In the genomic region with DNA sequence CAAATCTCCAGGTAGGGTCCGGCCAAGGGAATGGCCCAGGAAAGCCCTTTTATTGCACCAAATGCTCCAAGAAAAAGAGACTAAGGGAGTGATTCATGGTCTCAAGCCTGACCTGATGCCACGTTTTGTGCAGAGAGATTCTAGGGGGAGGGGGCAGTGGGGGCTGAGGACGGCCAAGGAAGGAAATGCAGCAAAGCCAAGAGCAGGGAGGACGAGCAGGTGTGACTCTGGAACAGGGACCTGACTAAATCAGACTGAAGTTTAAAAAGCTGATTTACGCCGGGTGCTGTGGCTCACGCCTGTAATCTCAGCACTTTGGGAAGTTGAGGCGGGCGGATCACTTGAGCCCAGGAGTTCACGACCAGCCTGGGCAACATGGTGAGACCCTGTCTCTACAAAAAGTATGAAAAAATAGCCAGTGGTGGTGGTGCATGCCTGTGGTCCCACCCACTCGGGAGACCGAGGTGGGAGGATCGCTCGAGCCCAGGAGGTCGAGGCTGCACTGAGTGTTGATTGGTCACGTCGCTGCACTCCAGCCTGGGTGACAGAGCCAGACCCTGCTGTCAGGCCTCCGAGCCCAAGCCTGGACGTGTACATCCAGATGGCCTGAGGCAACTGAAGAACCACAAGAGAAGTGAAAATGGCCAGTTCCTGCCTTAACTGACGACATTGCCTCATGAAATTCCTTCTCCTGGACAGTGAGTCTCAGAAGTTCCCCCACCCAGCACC, we compare ENCODE assay signal across 18 cellular contexts. TPM values are rescaled to one million over a fixed set of nuclear protein-coding genes. Genes with fewer than 3 reads are reported as not detected.
DNase-seq lines count a peak whose midpoint lies in the region; ATAC-seq, FAIRE-seq and TF ChIP-seq lines count a peak whose summit lies in the region.
"Had no signal": no experiment of that assay in that cellular context is flagged by ENCODE, and none has a peak within 500 bp of the region (broad histone marks: within the 10 kb centered on the region; RNA-seq: fewer than 3 reads in every experiment).

No MANE protein-coding gene starts in this region.

- no peak overlapping the region for H3K9ac ChIP-seq in HepG2 (ENCODE audit: insufficient read depth, low read depth, low read length)

- in situ Hi-C loops in HepG2 (cut with HindIII; ENCODE audit: extremely low pct_ligation_motif_present, low pct_unique_long_range_greater_than_20kb): no loop called here

- no peak overlapping the region for H3K4me3 ChIP-seq in HepG2 (replicated peaks in 1 of 3; ENCODE audit: insufficient read depth in 1 of 3, low read depth in 2 of 3, low read length in 3 of 3)
- H3K4me3 ChIP-seq: body of pancreas, lung, vagina had no signal

- WGBS in HepG2 (ENCODE audit: low lambda C conversion rate): 91% methylated on average over 20 of the region's 20 CpGs

- H3K79me2 ChIP-seq in HepG2 (ENCODE audit: insufficient read depth, low read length): no peaks in the 10 kb centered on the region

- no peak for TF ChIP-seq CTCF in natural killer cell (IDR thresholded peaks at IDR 0.05)
- no peak for TF ChIP-seq CTCF in HepG2 (CRISPR knock-in tag; IDR thresholded peaks at IDR 0.05)

- peaks cover 61% of the 10 kb centered on the region for H3K4me1 Mint-ChIP-seq in activated CD4-positive, alpha-beta T cell treated with anti-CD3 and anti-CD28 coated beads for 36 hours
- H3K4me1 Mint-ChIP-seq in IgD-negative memory B cell (peaks cover 18 to 34% (median 24%) of the 10 kb centered on the region in 3 donors), natural killer cell (peaks cover 77 to 79% of the 10 kb centered on the region in 2 donors)
- peaks cover 67% of the 10 kb centered on the region for H3K4me1 Mint-ChIP-seq in activated naive CD8-positive, alpha-beta T cell treated with anti-CD3 and anti-CD28 coated beads, Interleukin-2, amount 10 ng/mL, durations not matched to agents 7 days and 5 days

- no peak overlapping the region for H3K27ac Mint-ChIP-seq in activated CD4-positive, alpha-beta T cell treated with anti-CD3 and anti-CD28 coated beads for 36 hours
- H3K27ac Mint-ChIP-seq in IgD-negative memory B cell (peak overlapping the region in 2 of 3 donors; percentile 21 to 98), natural killer cell (peak overlapping the region; percentile 78 to 88)
- peak overlapping the region; percentile 89 for H3K27ac Mint-ChIP-seq in activated naive CD8-positive, alpha-beta T cell treated with anti-CD3 and anti-CD28 coated beads, Interleukin-2, amount 10 ng/mL, durations not matched to agents 7 days and 5 days

- peaks cover 0 to 11% of the 10 kb centered on the region in 2 experiments; a peak in 3 of 5 replicates for H3K27me3 ChIP-seq in HepG2 (ENCODE audit: control insufficient read depth in 1 of 2, insufficient read depth in 2 of 2, low read length in 2 of 2)
- H3K27me3 ChIP-seq: body of pancreas, vagina had no signal

- no peak overlapping the region for H3K27ac ChIP-seq in HepG2 (ENCODE audit: extremely low read length, insufficient read depth, low read length)
- H3K27ac ChIP-seq: body of pancreas, vagina had no signal

- no peak for TF ChIP-seq RAD21 in HepG2 (CRISPR knock-in tag; IDR thresholded peaks at IDR 0.05)

- no peak for DNase-seq in activated CD4-positive, alpha-beta T cell treated with anti-CD3 and anti-CD28 coated beads for 36 hours
- no peak for DNase-seq in activated CD4-positive, alpha-beta T cell treated with anti-CD3 and anti-CD28 coated beads for 1 hour
- DNase-seq in activated naive CD8-positive, alpha-beta T cell treated with anti-CD3 and anti-CD28 coated beads, Interleukin-2, amount 10 ng/mL, durations not matched to agents 7 days and 5 days: no peak
- DNase-seq in natural killer cell (no peak), anterior cingulate cortex (lab: John Stamatoyannopoulos, UW) (no peak), Ammon's horn (ENCODE audit: low spot score) (no peak), HepG2 (ENCODE audit: low spot score) (no peak)
- DNase-seq: activated gamma-delta T cell; body of pancreas; GOT3; IMR-90; nucleus accumbens; stimulated activated naive CD4-positive, alpha-beta T cell treated with Interleukin-2 at 50 U/mL for 16 hours had no signal

- peaks cover 60% of the 10 kb centered on the region for H3K4me1 ChIP-seq in HepG2 (ENCODE audit: insufficient read depth, low read length)

- POLR2A ChIA-PET in activated CD4-positive, alpha-beta T cell treated with anti-CD3 and anti-CD28 coated beads for 36 hours (lab: Charles Lee): interaction anchor here (1.0 kb wide), 1 partner anchor 24 kb away, joined by 3 read pairs; no protein-coding TSS in a partner anchor
- POLR2A ChIA-PET in activated naive CD8-positive, alpha-beta T cell treated with anti-CD3 and anti-CD28 coated beads, Interleukin-2, amount 10 ng/mL, durations not matched to agents 7 days and 5 days (lab: Charles Lee): interaction anchor here (1.1 to 5.6 kb wide), 3 partner anchors 15 to 24 kb away, joined by 9 to 103 read pairs (median 50); a partner anchor contains a TSS
- POLR2A ChIA-PET in HepG2 (lab: Yijun Ruan, JAX): interaction anchor here (1.2 to 3.8 kb wide), 3 partner anchors 8 to 25 kb away, joined by 3 to 74 read pairs (median 4); no protein-coding TSS in a partner anchor

- H2AFZ ChIP-seq in HepG2 (ENCODE audit: low read length): no peak overlapping the region

- H3K4me2 ChIP-seq in HepG2 (ENCODE audit: low read depth, low read length): no peak overlapping the region

- intact Hi-C loops in activated CD4-positive, alpha-beta T cell treated with anti-CD3 and anti-CD28 coated beads for 36 hours (cut with DNase I, micrococcal nuclease): no loop called here
- intact Hi-C loops in natural killer cell (cut with micrococcal nuclease) (no loop called here), HepG2 (cut with micrococcal nuclease; ENCODE audit: unreplicated experiment) (no loop called here)

- H3K4me3 Mint-ChIP-seq in activated CD4-positive, alpha-beta T cell treated with anti-CD3 and anti-CD28 coated beads for 36 hours: peak overlapping the region; percentile 30
- H3K4me3 Mint-ChIP-seq in IgD-negative memory B cell: peak overlapping the region in 3 of 4 donors; percentile 48 to 92 (median 87)
- peak overlapping the region; percentile 62 for H3K4me3 Mint-ChIP-seq in activated naive CD8-positive, alpha-beta T cell treated with anti-CD3 and anti-CD28 coated beads, Interleukin-2, amount 10 ng/mL, durations not matched to agents 7 days and 5 days
- peak overlapping the region; percentile 86 for H3K4me3 Mint-ChIP-seq in natural killer cell

- no peak for TF ChIP-seq EP300 in HepG2 (IDR thresholded peaks at IDR 0.05; ENCODE audit: low read depth in 2 of 2, low read length in 2 of 2)
- no peak for TF ChIP-seq EP300 in HepG2 (CRISPR knock-in tag; IDR thresholded peaks at IDR 0.05; ENCODE audit: borderline replicate concordance)

- H3K36me3 ChIP-seq in HepG2 (replicated peaks in 1 of 2; ENCODE audit: control insufficient read depth in 1 of 2, insufficient read depth in 2 of 2, low read length in 2 of 2): no peaks in the 10 kb centered on the region
- H3K36me3 ChIP-seq: vagina had no signal

- BruUV-seq in HepG2 (replicated peaks; lab: Mats Ljungman, UMichigan): no TSS peak

- no peaks in the 10 kb centered on the region for H4K20me1 ChIP-seq in HepG2 (ENCODE audit: insufficient read depth, low read length)

- FAIRE-seq in HepG2 (lab: Jason Lieb, UNC): no peak
- FAIRE-seq: A204.1 had no signal

- H3K9me3 Mint-ChIP-seq in activated CD4-positive, alpha-beta T cell treated with anti-CD3 and anti-CD28 coated beads for 36 hours (ENCODE audit: low read depth): no peaks in the 10 kb centered on the region
- no peaks in the 10 kb centered on the region for H3K9me3 Mint-ChIP-seq in IgD-negative memory B cell
- peaks cover 3% of the 10 kb centered on the region for H3K9me3 Mint-ChIP-seq in activated naive CD8-positive, alpha-beta T cell treated with anti-CD3 and anti-CD28 coated beads, Interleukin-2, amount 10 ng/mL, durations not matched to agents 7 days and 5 days
- H3K9me3 Mint-ChIP-seq in natural killer cell: no peaks in the 10 kb centered on the region

- no peaks in the 10 kb centered on the region for H3K36me3 Mint-ChIP-seq in activated CD4-positive, alpha-beta T cell treated with anti-CD3 and anti-CD28 coated beads for 36 hours (ENCODE audit: low read depth)
- no peaks in the 10 kb centered on the region for H3K36me3 Mint-ChIP-seq in IgD-negative memory B cell
- peaks cover 18% of the 10 kb centered on the region for H3K36me3 Mint-ChIP-seq in activated naive CD8-positive, alpha-beta T cell treated with anti-CD3 and anti-CD28 coated beads, Interleukin-2, amount 10 ng/mL, durations not matched to agents 7 days and 5 days
- no peaks in the 10 kb centered on the region for H3K36me3 Mint-ChIP-seq in natural killer cell

- ATAC-seq in activated CD4-positive, alpha-beta T cell treated with anti-CD3 and anti-CD28 coated beads for 36 hours: no peak
- ATAC-seq in activated naive CD8-positive, alpha-beta T cell treated with anti-CD3 and anti-CD28 coated beads, Interleukin-2, amount 10 ng/mL, durations not matched to agents 7 days and 5 days (ENCODE audit: low read depth): no peak
- ATAC-seq in natural killer cell (peak in 2 of 3 donors; percentile 13 to 19), HepG2 (no peak)
- ATAC-seq: body of pancreas had no signal

- H3K27me3 Mint-ChIP-seq in activated CD4-positive, alpha-beta T cell treated with anti-CD3 and anti-CD28 coated beads for 36 hours: no peaks in the 10 kb centered on the region
- H3K27me3 Mint-ChIP-seq in IgD-negative memory B cell: no peaks in the 10 kb centered on the region
- H3K27me3 Mint-ChIP-seq in activated naive CD8-positive, alpha-beta T cell treated with anti-CD3 and anti-CD28 coated beads, Interleukin-2, amount 10 ng/mL, durations not matched to agents 7 days and 5 days: no peaks in the 10 kb centered on the region
- H3K27me3 Mint-ChIP-seq in natural killer cell (ENCODE audit: low read depth in 2 of 2): no peaks in the 10 kb centered on the region

- no peaks in the 10 kb centered on the region for H3K9me3 ChIP-seq in HepG2 (ENCODE audit: low read length)
- H3K9me3 ChIP-seq: body of pancreas, vagina had no signal

- TF ChIP-seq POLR2A in HepG2 (IDR thresholded peaks at IDR 0.05; ENCODE audit: insufficient read depth in 1 of 2, low read depth in 2 of 2, low read length in 2 of 2): no peak

- CTCF ChIA-PET in activated CD4-positive, alpha-beta T cell treated with anti-CD3 and anti-CD28 coated beads for 36 hours (lab: Charles Lee): no interaction called here
- CTCF ChIA-PET in HepG2 (lab: Yijun Ruan, JAX; ENCODE audit: low intra/inter-chr PET ratio, low total read pairs): no interaction called here

RNA-seq across cellular contexts. Expression of a gene that starts 10.8 kb away (rescaled TPM):
- 100 to 1,000 TPM in 1 of 2 experiments, 10 to 100 TPM in 1; 77.5 to 122 TPM for total RNA-seq in activated CD4-positive, alpha-beta T cell treated with anti-CD3 and anti-CD28 coated beads for 36 hours
- polyA plus RNA-seq in IgD-negative memory B cell: 1.4 TPM
- total RNA-seq in activated naive CD8-positive, alpha-beta T cell treated with anti-CD3 and anti-CD28 coated beads, Interleukin-2, amount 10 ng/mL, durations not matched to agents 7 days and 5 days: 100 to 1,000 TPM; 258 to 267 TPM
- total RNA-seq in natural killer cell: 100 to 1,000 TPM in 1 of 3 donors, 10 to 100 TPM in 2; 64.0 to 165 (median 93.6) TPM
- total RNA-seq in HepG2 (2016; rRNA removed; fragmentation: Illumina TruSeq; extraction: Trizol): 30.0 and 52.6 TPM in 2 replicates
- 16.1 and 19.2 TPM in 2 replicates for total RNA-seq in HepG2 (2016; cell fraction: cytosol; rRNA removed; fragmentation: Illumina TruSeq; extraction: Trizol; ENCODE audit: low read depth)
- 27.9 and 45.1 TPM in 2 replicates for total RNA-seq in HepG2 (2016; cell fraction: insoluble cytoplasmic fraction; rRNA removed; fragmentation: Illumina TruSeq; extraction: Trizol)
- 15.2 and 16.4 TPM in 2 replicates for total RNA-seq in HepG2 (2016; cell fraction: membrane; rRNA removed; fragmentation: Illumina TruSeq; extraction: Trizol)
- total RNA-seq in HepG2 (2016; cell fraction: nucleus; rRNA removed; fragmentation: Illumina TruSeq; extraction: Trizol): 36.7 and 42.1 TPM in 2 replicates
- 163 and 182 TPM in 2 replicates for polyA plus RNA-seq in HepG2 (2011; rRNA removed)
- polyA plus RNA-seq in HepG2 (2011; cell fraction: cytosol; rRNA removed): 316 and 459 TPM in 2 replicates
- polyA plus RNA-seq in HepG2 (2011; cell fraction: nucleus; rRNA removed): 94.3 and 120 TPM in 2 replicates
- 183 and 441 TPM in 2 replicates for polyA plus RNA-seq in HepG2 (2012)
- polyA plus RNA-seq in HepG2 (2016; cell fraction: cytosol; fragmentation: Illumina TruSeq; extraction: Trizol; ENCODE audit: low read depth): 87.8 and 96.5 TPM in 2 replicates
- polyA plus RNA-seq in HepG2 (2016; cell fraction: insoluble cytoplasmic fraction; fragmentation: Illumina TruSeq; extraction: Trizol; ENCODE audit: low read depth): 109 and 136 TPM in 2 replicates
- 64.1 and 65.9 TPM in 2 replicates for polyA plus RNA-seq in HepG2 (2016; cell fraction: membrane; fragmentation: Illumina TruSeq; extraction: Trizol; ENCODE audit: low read depth)
- polyA plus RNA-seq in HepG2 (2016; cell fraction: nucleus; fragmentation: Illumina TruSeq; extraction: Trizol; ENCODE audit: insufficient read depth, low read depth): 219 and 229 TPM in 2 replicates
- polyA minus RNA-seq in HepG2 (2011; rRNA and poly(A)+ RNA removed; ENCODE audit: low replicate concordance): 405 and 668 TPM in 2 replicates
- polyA minus RNA-seq in HepG2 (2011; cell fraction: cytosol; rRNA and poly(A)+ RNA removed): 180 and 184 TPM in 2 replicates
- 31.3 and 46.7 TPM in 2 replicates for polyA minus RNA-seq in HepG2 (2011; cell fraction: nucleus; rRNA and poly(A)+ RNA removed)

RNA-seq across cellular contexts. Expression of a gene that starts 17.7 kb away (rescaled TPM):
- total RNA-seq in activated CD4-positive, alpha-beta T cell treated with anti-CD3 and anti-CD28 coated beads for 36 hours: 100 to 1,000 TPM; 248 to 285 TPM
- 233 TPM for polyA plus RNA-seq in IgD-negative memory B cell
- 1,000 to 10,000 TPM; 1,182 to 1,374 TPM for total RNA-seq in activated naive CD8-positive, alpha-beta T cell treated with anti-CD3 and anti-CD28 coated beads, Interleukin-2, amount 10 ng/mL, durations not matched to agents 7 days and 5 days
- 100 to 1,000 TPM; 540 to 809 (median 710) TPM for total RNA-seq in natural killer cell
- 0.38 TPM in 1 of 2 replicates, not detected in the other for total RNA-seq in HepG2 (2016; rRNA removed; fragmentation: Illumina TruSeq; extraction: Trizol)
- not detected in 2 replicates for total RNA-seq in HepG2 (2016; cell fraction: cytosol; rRNA removed; fragmentation: Illumina TruSeq; extraction: Trizol; ENCODE audit: low read depth)
- 0.24 TPM in 1 of 2 replicates, not detected in the other for total RNA-seq in HepG2 (2016; cell fraction: insoluble cytoplasmic fraction; rRNA removed; fragmentation: Illumina TruSeq; extraction: Trizol)
- 0.34 TPM in 1 of 2 replicates, not detected in the other for total RNA-seq in HepG2 (2016; cell fraction: membrane; rRNA removed; fragmentation: Illumina TruSeq; extraction: Trizol)
- total RNA-seq in HepG2 (2016; cell fraction: nucleus; rRNA removed; fragmentation: Illumina TruSeq; extraction: Trizol): not detected in 2 replicates
- polyA plus RNA-seq in HepG2 (2011; rRNA removed): 11.1 and 18.7 TPM in 2 replicates
- 15.6 and 17.2 TPM in 2 replicates for polyA plus RNA-seq in HepG2 (2011; cell fraction: cytosol; rRNA removed)
- 4.5 and 6.7 TPM in 2 replicates for polyA plus RNA-seq in HepG2 (2011; cell fraction: nucleus; rRNA removed)
- polyA plus RNA-seq in HepG2 (2012): 5.0 and 18.1 TPM in 2 replicates
- polyA plus RNA-seq in HepG2 (2016; cell fraction: cytosol; fragmentation: Illumina TruSeq; extraction: Trizol; ENCODE audit: low read depth): 0.40 and 0.62 TPM in 2 replicates
- not detected in 2 replicates for polyA plus RNA-seq in HepG2 (2016; cell fraction: insoluble cytoplasmic fraction; fragmentation: Illumina TruSeq; extraction: Trizol; ENCODE audit: low read depth)
- 0.41 TPM in 1 of 2 replicates, not detected in the other for polyA plus RNA-seq in HepG2 (2016; cell fraction: membrane; fragmentation: Illumina TruSeq; extraction: Trizol; ENCODE audit: low read depth)
- 0.85 and 1.3 TPM in 2 replicates for polyA plus RNA-seq in HepG2 (2016; cell fraction: nucleus; fragmentation: Illumina TruSeq; extraction: Trizol; ENCODE audit: insufficient read depth, low read depth)
- polyA minus RNA-seq in HepG2 (2011; rRNA and poly(A)+ RNA removed; ENCODE audit: low replicate concordance): 15.4 and 536 TPM in 2 replicates
- polyA minus RNA-seq in HepG2 (2011; cell fraction: cytosol; rRNA and poly(A)+ RNA removed): 4.5 and 5.8 TPM in 2 replicates
- 1.5 and 2.7 TPM in 2 replicates for polyA minus RNA-seq in HepG2 (2011; cell fraction: nucleus; rRNA and poly(A)+ RNA removed)

RNA-seq across cellular contexts. Expression of a gene that starts 23.9 kb away (rescaled TPM):
- total RNA-seq in activated CD4-positive, alpha-beta T cell treated with anti-CD3 and anti-CD28 coated beads for 36 hours: 100 to 1,000 TPM; 451 to 474 TPM
- polyA plus RNA-seq in IgD-negative memory B cell (1,305 TPM), HepG2 (2011; rRNA removed) (267 and 289 TPM in 2 replicates)
- 1,000 to 10,000 TPM; 1,890 to 1,949 TPM for total RNA-seq in activated naive CD8-positive, alpha-beta T cell treated with anti-CD3 and anti-CD28 coated beads, Interleukin-2, amount 10 ng/mL, durations not matched to agents 7 days and 5 days
- total RNA-seq in natural killer cell (1,000 to 10,000 TPM; 1,080 to 1,421 (median 1,273) TPM), HepG2 (2016; rRNA removed; fragmentation: Illumina TruSeq; extraction: Trizol) (10.4 and 13.8 TPM in 2 replicates)
- total RNA-seq in HepG2 (2016; cell fraction: cytosol; rRNA removed; fragmentation: Illumina TruSeq; extraction: Trizol; ENCODE audit: low read depth): 4.6 and 5.5 TPM in 2 replicates
- 11.6 and 12.1 TPM in 2 replicates for total RNA-seq in HepG2 (2016; cell fraction: insoluble cytoplasmic fraction; rRNA removed; fragmentation: Illumina TruSeq; extraction: Trizol)
- 5.2 and 7.6 TPM in 2 replicates for total RNA-seq in HepG2 (2016; cell fraction: membrane; rRNA removed; fragmentation: Illumina TruSeq; extraction: Trizol)
- total RNA-seq in HepG2 (2016; cell fraction: nucleus; rRNA removed; fragmentation: Illumina TruSeq; extraction: Trizol): 6.0 and 9.0 TPM in 2 replicates
- 371 and 454 TPM in 2 replicates for polyA plus RNA-seq in HepG2 (2011; cell fraction: cytosol; rRNA removed)
- 88.0 and 115 TPM in 2 replicates for polyA plus RNA-seq in HepG2 (2011; cell fraction: nucleus; rRNA removed)
- 111 and 258 TPM in 2 replicates for polyA plus RNA-seq in HepG2 (2012)
- 23.4 and 27.5 TPM in 2 replicates for polyA plus RNA-seq in HepG2 (2016; cell fraction: cytosol; fragmentation: Illumina TruSeq; extraction: Trizol; ENCODE audit: low read depth)
- polyA plus RNA-seq in HepG2 (2016; cell fraction: insoluble cytoplasmic fraction; fragmentation: Illumina TruSeq; extraction: Trizol; ENCODE audit: low read depth): 52.2 and 56.6 TPM in 2 replicates
- 26.5 and 30.4 TPM in 2 replicates for polyA plus RNA-seq in HepG2 (2016; cell fraction: membrane; fragmentation: Illumina TruSeq; extraction: Trizol; ENCODE audit: low read depth)
- 46.2 and 58.7 TPM in 2 replicates for polyA plus RNA-seq in HepG2 (2016; cell fraction: nucleus; fragmentation: Illumina TruSeq; extraction: Trizol; ENCODE audit: insufficient read depth, low read depth)
- polyA minus RNA-seq in HepG2 (2011; rRNA and poly(A)+ RNA removed; ENCODE audit: low replicate concordance): 409 and 521 TPM in 2 replicates
- polyA minus RNA-seq in HepG2 (2011; cell fraction: cytosol; rRNA and poly(A)+ RNA removed): 52.0 and 52.6 TPM in 2 replicates
- polyA minus RNA-seq in HepG2 (2011; cell fraction: nucleus; rRNA and poly(A)+ RNA removed): 21.9 and 27.4 TPM in 2 replicates

RNA-seq across cellular contexts. Expression of a gene that starts 32.2 kb away (rescaled TPM):
- not detected for total RNA-seq in activated CD4-positive, alpha-beta T cell treated with anti-CD3 and anti-CD28 coated beads for 36 hours
- polyA plus RNA-seq in IgD-negative memory B cell (not detected), HepG2 (2011; rRNA removed) (not detected in 2 replicates)
- total RNA-seq in activated naive CD8-positive, alpha-beta T cell treated with anti-CD3 and anti-CD28 coated beads, Interleukin-2, amount 10 ng/mL, durations not matched to agents 7 days and 5 days: not detected
- total RNA-seq in natural killer cell (not detected), HepG2 (2016; rRNA removed; fragmentation: Illumina TruSeq; extraction: Trizol) (not detected in 2 replicates)
- total RNA-seq in HepG2 (2016; cell fraction: cytosol; rRNA removed; fragmentation: Illumina TruSeq; extraction: Trizol; ENCODE audit: low read depth): not detected in 2 replicates
- total RNA-seq in HepG2 (2016; cell fraction: insoluble cytoplasmic fraction; rRNA removed; fragmentation: Illumina TruSeq; extraction: Trizol): not detected in 2 replicates
- not detected in 2 replicates for total RNA-seq in HepG2 (2016; cell fraction: membrane; rRNA removed; fragmentation: Illumina TruSeq; extraction: Trizol)
- not detected in 2 replicates for total RNA-seq in HepG2 (2016; cell fraction: nucleus; rRNA removed; fragmentation: Illumina TruSeq; extraction: Trizol)
- not detected in 2 replicates for polyA plus RNA-seq in HepG2 (2011; cell fraction: cytosol; rRNA removed)
- polyA plus RNA-seq in HepG2 (2011; cell fraction: nucleus; rRNA removed): not detected in 2 replicates
- polyA plus RNA-seq in HepG2 (2012): not detected in 2 replicates
- polyA plus RNA-seq in HepG2 (2016; cell fraction: cytosol; fragmentation: Illumina TruSeq; extraction: Trizol; ENCODE audit: low read depth): not detected in 2 replicates
- not detected in 2 replicates for polyA plus RNA-seq in HepG2 (2016; cell fraction: insoluble cytoplasmic fraction; fragmentation: Illumina TruSeq; extraction: Trizol; ENCODE audit: low read depth)
- polyA plus RNA-seq in HepG2 (2016; cell fraction: membrane; fragmentation: Illumina TruSeq; extraction: Trizol; ENCODE audit: low read depth): not detected in 2 replicates
- not detected in 2 replicates for polyA plus RNA-seq in HepG2 (2016; cell fraction: nucleus; fragmentation: Illumina TruSeq; extraction: Trizol; ENCODE audit: insufficient read depth, low read depth)
- polyA minus RNA-seq in HepG2 (2011; rRNA and poly(A)+ RNA removed; ENCODE audit: low replicate concordance): not detected in 2 replicates
- not detected in 2 replicates for polyA minus RNA-seq in HepG2 (2011; cell fraction: cytosol; rRNA and poly(A)+ RNA removed)
- polyA minus RNA-seq in HepG2 (2011; cell fraction: nucleus; rRNA and poly(A)+ RNA removed): not detected in 2 replicates
- total RNA-seq: body of pancreas, IMR-90, lung, skeletal muscle tissue, vagina had no signal
- polyA plus RNA-seq: IMR-90, lung had no signal

RNA-seq across cellular contexts. Expression of a gene that starts 37.8 kb away (rescaled TPM):
- 1 to 10 TPM; 3.8 to 6.6 TPM for total RNA-seq in activated CD4-positive, alpha-beta T cell treated with anti-CD3 and anti-CD28 coated beads for 36 hours
- polyA plus RNA-seq in IgD-negative memory B cell: not detected
- 1 to 10 TPM; 1.1 TPM for total RNA-seq in activated naive CD8-positive, alpha-beta T cell treated with anti-CD3 and anti-CD28 coated beads, Interleukin-2, amount 10 ng/mL, durations not matched to agents 7 days and 5 days
- 1 to 10 TPM in 2 of 3 donors, under 1 TPM in 1; 0.66 to 1.5 (median 1.5) TPM for total RNA-seq in natural killer cell
- 24.8 and 50.1 TPM in 2 replicates for total RNA-seq in HepG2 (2016; rRNA removed; fragmentation: Illumina TruSeq; extraction: Trizol)
- 13.7 and 15.2 TPM in 2 replicates for total RNA-seq in HepG2 (2016; cell fraction: cytosol; rRNA removed; fragmentation: Illumina TruSeq; extraction: Trizol; ENCODE audit: low read depth)
- 20.5 and 56.5 TPM in 2 replicates for total RNA-seq in HepG2 (2016; cell fraction: insoluble cytoplasmic fraction; rRNA removed; fragmentation: Illumina TruSeq; extraction: Trizol)
- 36.4 and 42.9 TPM in 2 replicates for total RNA-seq in HepG2 (2016; cell fraction: membrane; rRNA removed; fragmentation: Illumina TruSeq; extraction: Trizol)
- total RNA-seq in HepG2 (2016; cell fraction: nucleus; rRNA removed; fragmentation: Illumina TruSeq; extraction: Trizol): 47.2 and 48.9 TPM in 2 replicates
- 30.5 and 34.4 TPM in 2 replicates for polyA plus RNA-seq in HepG2 (2011; rRNA removed)
- polyA plus RNA-seq in HepG2 (2011; cell fraction: cytosol; rRNA removed): 18.4 and 40.1 TPM in 2 replicates
- 268 and 442 TPM in 2 replicates for polyA plus RNA-seq in HepG2 (2011; cell fraction: nucleus; rRNA removed)
- polyA plus RNA-seq in HepG2 (2012): 19.2 and 34.3 TPM in 2 replicates
- 11.8 and 14.2 TPM in 2 replicates for polyA plus RNA-seq in HepG2 (2016; cell fraction: cytosol; fragmentation: Illumina TruSeq; extraction: Trizol; ENCODE audit: low read depth)
- 26.0 and 28.4 TPM in 2 replicates for polyA plus RNA-seq in HepG2 (2016; cell fraction: insoluble cytoplasmic fraction; fragmentation: Illumina TruSeq; extraction: Trizol; ENCODE audit: low read depth)
- 26.2 and 30.9 TPM in 2 replicates for polyA plus RNA-seq in HepG2 (2016; cell fraction: membrane; fragmentation: Illumina TruSeq; extraction: Trizol; ENCODE audit: low read depth)
- polyA plus RNA-seq in HepG2 (2016; cell fraction: nucleus; fragmentation: Illumina TruSeq; extraction: Trizol; ENCODE audit: insufficient read depth, low read depth): 152 and 159 TPM in 2 replicates
- 0.07 and 19.7 TPM in 2 replicates for polyA minus RNA-seq in HepG2 (2011; rRNA and poly(A)+ RNA removed; ENCODE audit: low replicate concordance)
- polyA minus RNA-seq in HepG2 (2011; cell fraction: cytosol; rRNA and poly(A)+ RNA removed): 10.4 and 11.1 TPM in 2 replicates
- 16.9 and 22.4 TPM in 2 replicates for polyA minus RNA-seq in HepG2 (2011; cell fraction: nucleus; rRNA and poly(A)+ RNA removed)

Comparison
In these comparisons a context has a peak if more than half of its experiments do, and no peak if none do; other contexts are left out.
1. ATAC-seq: peak in natural killer cell (2 of 3); none in activated CD4-positive, alpha-beta T cell treated with anti-CD3 and anti-CD28 coated beads for 36 hours (single experiment), activated naive CD8-positive, alpha-beta T cell treated with anti-CD3 and anti-CD28 coated beads, Interleukin-2, amount 10 ng/mL, durations not matched to agents 7 days and 5 days (single experiment) and HepG2 (single experiment).
2. H3K4me3 Mint-ChIP-seq: peak in every context shown above with its lines; median percentile 87 in IgD-negative memory B cell; 86 in natural killer cell; 62 in activated naive CD8-positive, alpha-beta T cell treated with anti-CD3 and anti-CD28 coated beads, Interleukin-2, amount 10 ng/mL, durations not matched to agents 7 days and 5 days; 30 in activated CD4-positive, alpha-beta T cell treated with anti-CD3 and anti-CD28 coated beads for 36 hours.
3. RNA of a gene that starts 17.7 kb away (total RNA-seq): 1,182 to 1,374 TPM in activated naive CD8-positive, alpha-beta T cell treated with anti-CD3 and anti-CD28 coated beads, Interleukin-2, amount 10 ng/mL, durations not matched to agents 7 days and 5 days, 540 to 809 TPM in natural killer cell and 248 to 285 TPM in activated CD4-positive, alpha-beta T cell treated with anti-CD3 and anti-CD28 coated beads for 36 hours; 0.24 to 0.38 TPM in HepG2; every median in the first group is over 100 times any median in the second.
4. RNA of a gene that starts 23.9 kb away (total RNA-seq): 1,890 to 1,949 TPM in activated naive CD8-positive, alpha-beta T cell treated with anti-CD3 and anti-CD28 coated beads, Interleukin-2, amount 10 ng/mL, durations not matched to agents 7 days and 5 days, 1,080 to 1,421 TPM in natural killer cell and 451 to 474 TPM in activated CD4-positive, alpha-beta T cell treated with anti-CD3 and anti-CD28 coated beads for 36 hours; 4.6 to 13.8 TPM in HepG2; every median in the first group is over 10 times any median in the second.